27 cellular contexts compared by ENCODE assay signal in genomic region chr6:98560418-98560817, GRCh38.
"Had no signal": no experiment of that assay in that cellular context is flagged by ENCODE, and none has a peak within 500 bp of the region (broad histone marks: within the 10 kb centered on the region; RNA-seq: fewer than 3 reads in every experiment).

No MANE protein-coding gene starts in this region.

- H3K9me3 Mint-ChIP-seq: activated CD4-positive, alpha-beta T cell treated with anti-CD3 and anti-CD28 coated beads, Interleukin-2, amount 10 ng/mL, durations not matched to agents 24 days and 14 days; activated CD8-positive, alpha-beta T cell treated with anti-CD3 and anti-CD28 coated beads for 36 hours; activated naive CD4-positive, alpha-beta T cell treated with anti-CD3 and anti-CD28 coated beads for 36 hours; activated T-cell treated with anti-CD3 and anti-CD28 coated beads, Interleukin-2, amount 50 U/mL, for 4 hours; activated T-helper 1 cell treated with anti-CD3 and anti-CD28 coated beads, Interleukin-12 subunit alpha, Interleukin-12 subunit beta, Interleukin-2, Interleukin-4 antibody, amounts not matched to agents 30 ng/mL and 10 ng/mL and 1 ng/mL, durations not matched to agents 14 hours and 24 hours and 36 hours had no signal

- H3K4me2 ChIP-seq: KMS-11, PC-9 had no signal

- H3K4me1 ChIP-seq: adrenal gland, body of pancreas, breast epithelium had no signal

- H3K4me3 Mint-ChIP-seq: activated CD4-positive, alpha-beta T cell treated with anti-CD3 and anti-CD28 coated beads, Interleukin-2, amount 10 ng/mL, durations not matched to agents 24 days and 14 days; activated CD8-positive, alpha-beta T cell treated with anti-CD3 and anti-CD28 coated beads for 36 hours; activated naive CD4-positive, alpha-beta T cell treated with anti-CD3 and anti-CD28 coated beads for 36 hours; activated T-cell treated with anti-CD3 and anti-CD28 coated beads, Interleukin-2, amount 50 U/mL, for 4 hours; activated T-helper 1 cell treated with anti-CD3 and anti-CD28 coated beads, Interleukin-12 subunit alpha, Interleukin-12 subunit beta, Interleukin-2, Interleukin-4 antibody, amounts not matched to agents 30 ng/mL and 10 ng/mL and 1 ng/mL, durations not matched to agents 14 hours and 24 hours and 36 hours had no signal

- DNase-seq: activated CD4-positive, alpha-beta T cell treated with anti-CD3 and anti-CD28 coated beads, Interleukin-2, amount 10 ng/mL, durations not matched to agents 24 days and 14 days; activated CD4-positive, alpha-beta T cell treated with anti-CD3 and anti-CD28 coated beads, Interleukin-2, amount 50 U/mL, for 4 hours; activated CD8-positive, alpha-beta T cell treated with anti-CD3 and anti-CD28 coated beads for 36 hours; activated gamma-delta T cell treated with Interleukin-2 at 50 U/mL for 16 hours; activated naive CD4-positive, alpha-beta T cell treated with anti-CD3 and anti-CD28 coated beads for 36 hours; activated T-cell treated with anti-CD3 and anti-CD28 coated beads, Interleukin-2, amount 50 U/mL, for 4 hours; body of pancreas; NCI-H1092 treated with DMSO at 0.1 percent for 48 hours; NCI-H1417; NCI-H146; NCI-H187; NCI-H2029 treated with DMSO at 0.1 percent for 48 hours; NCI-H2107; NCI-H2171; NCI-H446 treated with DMSO at 0.1 percent for 48 hours; NCI-H524 treated with DMSO at 0.1 percent for 48 hours; NCI-H748 treated with DMSO at 0.1 percent for 48 hours; PC-9; Right ventricle myocardium superior; SW 1271; T1000; WERI-Rb-1 had no signal

- H3K36me3 ChIP-seq: adrenal gland, breast epithelium, WERI-Rb-1 had no signal

- H3K9ac ChIP-seq: KMS-11 had no signal

- H3K9me3 ChIP-seq: adrenal gland, body of pancreas, breast epithelium had no signal

- H3K4me3 ChIP-seq: adrenal gland, body of pancreas, breast epithelium, PC-9 had no signal

- H3K4me1 Mint-ChIP-seq: activated CD4-positive, alpha-beta T cell treated with anti-CD3 and anti-CD28 coated beads, Interleukin-2, amount 10 ng/mL, durations not matched to agents 24 days and 14 days had no signal

- H2AFZ ChIP-seq: PC-9 had no signal

- H3K27ac Mint-ChIP-seq: activated CD4-positive, alpha-beta T cell treated with anti-CD3 and anti-CD28 coated beads, Interleukin-2, amount 10 ng/mL, durations not matched to agents 24 days and 14 days; activated CD8-positive, alpha-beta T cell treated with anti-CD3 and anti-CD28 coated beads for 36 hours; activated naive CD4-positive, alpha-beta T cell treated with anti-CD3 and anti-CD28 coated beads for 36 hours; activated naive CD4-positive, alpha-beta T cell treated with anti-CD3 and anti-CD28 coated beads, Interleukin-2, amount 50 U/mL, for 72 hours; activated T-helper 1 cell treated with anti-CD3 and anti-CD28 coated beads, Interleukin-12 subunit alpha, Interleukin-12 subunit beta, Interleukin-2, Interleukin-4 antibody, amounts not matched to agents 30 ng/mL and 10 ng/mL and 1 ng/mL, durations not matched to agents 14 hours and 24 hours and 36 hours had no signal

- H3K27ac ChIP-seq: adrenal gland, body of pancreas, breast epithelium, KMS-11, PC-9, WERI-Rb-1 had no signal

- ATAC-seq: activated CD8-positive, alpha-beta T cell treated with anti-CD3 and anti-CD28 coated beads for 36 hours; activated naive CD4-positive, alpha-beta T cell treated with anti-CD3 and anti-CD28 coated beads, Interleukin-2, amount 50 U/mL, for 72 hours; activated T-cell treated with anti-CD3 and anti-CD28 coated beads, Interleukin-2, amount 50 U/mL, for 4 hours; body of pancreas had no signal

- H3K36me3 Mint-ChIP-seq: activated naive CD4-positive, alpha-beta T cell treated with anti-CD3 and anti-CD28 coated beads, Interleukin-2, amount 50 U/mL, for 72 hours had no signal

- H3K27me3 Mint-ChIP-seq: activated CD4-positive, alpha-beta T cell treated with anti-CD3 and anti-CD28 coated beads, Interleukin-2, amount 10 ng/mL, durations not matched to agents 24 days and 14 days; activated CD8-positive, alpha-beta T cell treated with anti-CD3 and anti-CD28 coated beads for 36 hours had no signal

- H3K27me3 ChIP-seq: adrenal gland, body of pancreas, breast epithelium had no signal
